In genomic region chr12:102504280-102504679, GRCh38 we compare ENCODE assay signal across 25 cellular contexts. TPM values are rescaled to one million over a fixed set of nuclear protein-coding genes. Genes with fewer than 3 reads are reported as not detected.
DNase-seq lines count a peak whose midpoint lies in the region; FAIRE-seq and TF ChIP-seq lines count a peak whose summit lies in the region.
"Had no signal": no experiment of that assay in that cellular context is flagged by ENCODE, and none has a peak within 500 bp of the region (broad histone marks: within the 10 kb centered on the region; RNA-seq: fewer than 3 reads in every experiment).

No MANE protein-coding gene starts in this region.

- H2BK12ac ChIP-seq in trophoblast cell (ENCODE audit: low read length), result no peak overlapping the region

- peak overlapping the region; percentile 34 for H3K4me3 Mint-ChIP-seq in dendritic cell treated with granulocyte-macrophage colony-stimulating factor and Interleukin-4, amounts not matched to agents 40 ng/mL and 50 ng/mL, for 4 days
- H3K4me3 Mint-ChIP-seq: activated CD4-positive, alpha-beta memory T cell treated with anti-CD3 and anti-CD28 coated beads for 36 hours; activated naive CD8-positive, alpha-beta T cell treated with anti-CD3 and anti-CD28 coated beads, Interleukin-2, amount 10 ng/mL, durations not matched to agents 7 days and 5 days; CD8-positive, alpha-beta T cell; central memory CD8-positive, alpha-beta T cell; IgD-negative memory B cell; naive thymus-derived CD8-positive, alpha-beta T cell had no signal

- H3K4me3 ChIP-seq in trophoblast cell (ENCODE audit: low read depth, low read length) (no peak overlapping the region), kidney (ENCODE audit: low read length in 2 of 2) (no peak overlapping the region)
- H3K4me3 ChIP-seq: thoracic aorta had no signal

- peak overlapping the region; percentile 22 for H2BK120ac ChIP-seq in trophoblast cell (ENCODE audit: insufficient read depth, low read length, poor library complexity)

- H3K9ac ChIP-seq in trophoblast cell (ENCODE audit: low read length) (no peak overlapping the region), kidney (ENCODE audit: low read length in 2 of 2) (no peak overlapping the region)

- no peak overlapping the region for H2BK5ac ChIP-seq in trophoblast cell (ENCODE audit: low read depth, low read length, poor library complexity)

- H3K79me2 ChIP-seq in trophoblast cell (ENCODE audit: control insufficient read depth, insufficient read depth, low read length, poor library complexity), result no peaks in the 10 kb centered on the region

- H3K14ac ChIP-seq in trophoblast cell (ENCODE audit: low read length), result no peak overlapping the region

- peaks cover 33% of the 10 kb centered on the region for H3K9me3 Mint-ChIP-seq in dendritic cell treated with granulocyte-macrophage colony-stimulating factor and Interleukin-4, amounts not matched to agents 40 ng/mL and 50 ng/mL, for 4 days
- H3K9me3 Mint-ChIP-seq: activated CD4-positive, alpha-beta memory T cell treated with anti-CD3 and anti-CD28 coated beads for 36 hours; CD8-positive, alpha-beta T cell; central memory CD8-positive, alpha-beta T cell had no signal

- peaks cover 53% of the 10 kb centered on the region for H3K4me1 Mint-ChIP-seq in dendritic cell treated with granulocyte-macrophage colony-stimulating factor and Interleukin-4, amounts not matched to agents 40 ng/mL and 50 ng/mL, for 4 days (ENCODE audit: low read depth)
- H3K4me1 Mint-ChIP-seq: activated naive CD8-positive, alpha-beta T cell treated with anti-CD3 and anti-CD28 coated beads, Interleukin-2, amount 10 ng/mL, durations not matched to agents 7 days and 5 days; central memory CD8-positive, alpha-beta T cell had no signal

- H3K27ac Mint-ChIP-seq in dendritic cell treated with granulocyte-macrophage colony-stimulating factor and Interleukin-4, amounts not matched to agents 40 ng/mL and 50 ng/mL, for 4 days, result peak overlapping the region; percentile 89
- H3K27ac Mint-ChIP-seq: activated CD4-positive, alpha-beta memory T cell treated with anti-CD3 and anti-CD28 coated beads for 36 hours; activated naive CD8-positive, alpha-beta T cell treated with anti-CD3 and anti-CD28 coated beads, Interleukin-2, amount 10 ng/mL, durations not matched to agents 7 days and 5 days; CD8-positive, alpha-beta T cell; IgD-negative memory B cell; naive thymus-derived CD8-positive, alpha-beta T cell had no signal

- WGBS in trophoblast cell (ENCODE audit: extremely low coverage, insufficient coverage, insufficient read length), result no CpG with 5 or more reads among the region's 2 CpGs

- H4K8ac ChIP-seq in trophoblast cell (ENCODE audit: low read depth, low read length), result no peak overlapping the region

- peaks cover 12% of the 10 kb centered on the region for H3K36me3 Mint-ChIP-seq in dendritic cell treated with granulocyte-macrophage colony-stimulating factor and Interleukin-4, amounts not matched to agents 40 ng/mL and 50 ng/mL, for 4 days (ENCODE audit: low read depth)
- H3K36me3 Mint-ChIP-seq: activated CD4-positive, alpha-beta memory T cell treated with anti-CD3 and anti-CD28 coated beads for 36 hours; activated naive CD8-positive, alpha-beta T cell treated with anti-CD3 and anti-CD28 coated beads, Interleukin-2, amount 10 ng/mL, durations not matched to agents 7 days and 5 days; CD8-positive, alpha-beta T cell had no signal

- no peaks in the 10 kb centered on the region for H3K36me3 ChIP-seq in trophoblast cell (ENCODE audit: control insufficient read depth in 1 of 2, insufficient read depth in 2 of 2, low read length in 2 of 2)
- no peaks in the 10 kb centered on the region for H3K36me3 ChIP-seq in kidney (ENCODE audit: control insufficient read depth in 1 of 2, insufficient read depth in 2 of 2, low read length in 2 of 2)
- H3K36me3 ChIP-seq: thoracic aorta had no signal

- H3K27me3 ChIP-seq in trophoblast cell (ENCODE audit: insufficient read depth, low read length), result no peaks in the 10 kb centered on the region

- no peak for FAIRE-seq in kidney (lab: Jason Lieb, UNC)
- FAIRE-seq in D721Med (lab: Jason Lieb, UNC), result no peak
- FAIRE-seq: astrocyte, G401.6, GM18507 had no signal

- H2AFZ ChIP-seq in trophoblast cell (ENCODE audit: insufficient read depth, low read length, poor library complexity), result no peak overlapping the region

- intact Hi-C loops in dendritic cell treated with granulocyte-macrophage colony-stimulating factor and Interleukin-4, amounts not matched to agents 40 ng/mL and 50 ng/mL, for 4 days (cut with micrococcal nuclease), result no loop called here
- intact Hi-C loops in kidney (cut with DNase I), result no loop called here

- no peak overlapping the region for H3K4ac ChIP-seq in trophoblast cell (ENCODE audit: low read depth, low read length)

- no peak for TF ChIP-seq CTCF in kidney (IDR thresholded peaks at IDR 0.05; ENCODE audit: borderline replicate concordance, extremely low read depth, insufficient read depth)
- TF ChIP-seq CTCF in D721Med (IDR thresholded peaks at IDR 0.05; ENCODE audit: insufficient read depth, missing control alignments), result no peak

- H3K27ac ChIP-seq in trophoblast cell (ENCODE audit: low read depth, low read length) (no peak overlapping the region), kidney (ENCODE audit: low read depth in 2 of 2, low read length in 2 of 2) (no peak overlapping the region)
- H3K27ac ChIP-seq: thoracic aorta had no signal

- no peaks in the 10 kb centered on the region for H3K27me3 Mint-ChIP-seq in dendritic cell treated with granulocyte-macrophage colony-stimulating factor and Interleukin-4, amounts not matched to agents 40 ng/mL and 50 ng/mL, for 4 days
- H3K27me3 Mint-ChIP-seq: IgD-negative memory B cell had no signal

- no peak overlapping the region for H4K12ac ChIP-seq in trophoblast cell (ENCODE audit: low read depth, low read length)

- H3K18ac ChIP-seq in trophoblast cell (ENCODE audit: low read length), result no peak overlapping the region

- H3K79me1 ChIP-seq in trophoblast cell (ENCODE audit: low read length), result no peaks in the 10 kb centered on the region

- no peaks in the 10 kb centered on the region for H3K4me1 ChIP-seq in trophoblast cell (ENCODE audit: control insufficient read depth in 1 of 2, insufficient read depth in 2 of 2, low read length in 2 of 2)
- H3K4me1 ChIP-seq in kidney (ENCODE audit: control insufficient read depth in 1 of 2, insufficient read depth in 1 of 2, low read depth in 1 of 2, low read length in 2 of 2), result no peaks in the 10 kb centered on the region

- no peak overlapping the region for H2AK5ac ChIP-seq in trophoblast cell (ENCODE audit: low read length)

- H3K9me3 ChIP-seq in trophoblast cell (ENCODE audit: insufficient read depth, low read depth, low read length), result no peaks in the 10 kb centered on the region
- H3K9me3 ChIP-seq in kidney (ENCODE audit: control insufficient read depth in 1 of 2, low read length in 2 of 2), result no peaks in the 10 kb centered on the region
- H3K9me3 ChIP-seq: thoracic aorta had no signal

- DNase-seq in CD1c-positive myeloid dendritic cell (ENCODE audit: extremely low spot score), result peak; percentile 81
- DNase-seq in NOMO-1 (lab: John Stamatoyannopoulos, UW; ENCODE audit: unreplicated experiment in 2 of 2), result peak; percentile 81 to 84
- DNase-seq in trophoblast cell, result no peak
- DNase-seq in kidney, result no peak
- no peak for DNase-seq in GM19240 (ENCODE audit: insufficient read length, low spot score)
- DNase-seq in D721Med (ENCODE audit: insufficient read length, low spot score), result no peak
- DNase-seq in NCI-H524 (lab: John Stamatoyannopoulos, UW), result no peak
- DNase-seq: activated CD4-positive, alpha-beta memory T cell treated with anti-CD3 and anti-CD28 coated beads for 36 hours; activated CD8-positive, alpha-beta memory T cell treated with anti-CD3 and anti-CD28 coated beads, Interleukin-2, amount 50 U/mL, for 48 hours; activated naive CD8-positive, alpha-beta T cell treated with anti-CD3 and anti-CD28 coated beads, Interleukin-2, amount 10 ng/mL, durations not matched to agents 7 days and 5 days; CD8-positive, alpha-beta T cell; naive thymus-derived CD8-positive, alpha-beta T cell; NCI-H1436 treated with DMSO at 0.1 percent for 48 hours; NCI-H510A; occipital lobe; RPMI8226; stimulated activated CD4-positive, alpha-beta T cell treated with anti-CD3 and anti-CD28 coated beads, Interleukin-4, amount 100 ng/mL, for 4 hours; stimulated activated naive CD4-positive, alpha-beta T cell had no signal

- no peak overlapping the region for H3K23ac ChIP-seq in trophoblast cell (ENCODE audit: low read length)

- no peak overlapping the region for H4K91ac ChIP-seq in trophoblast cell (ENCODE audit: low read depth, low read length)

- H3K4me2 ChIP-seq in trophoblast cell (ENCODE audit: low read length), result no peak overlapping the region

RNA-seq across cellular contexts. Expression of gene IGF1, which starts 23.9 kb away (rescaled TPM):
- 8.9 and 10.7 TPM in 2 replicates for polyA plus RNA-seq in trophoblast cell (2013)
- 7.2 TPM for total RNA-seq in kidney
- 0.71 TPM for polyA plus RNA-seq in kidney (ENCODE audit: insufficient read depth, low read depth, low replicate concordance)
- total RNA-seq: activated CD4-positive, alpha-beta memory T cell treated with anti-CD3 and anti-CD28 coated beads for 36 hours; CD8-positive, alpha-beta T cell had no signal
- polyA plus RNA-seq: naive thymus-derived CD8-positive, alpha-beta T cell had no signal

Comparison
In these comparisons a context has a peak if more than half of its experiments do, and no peak if none do; other contexts are left out.
1. DNase-seq: peak in CD1c-positive myeloid dendritic cell (single experiment) and NOMO-1 (2 of 2); none in trophoblast cell (0 of 2), kidney (single experiment), GM19240 (single experiment), D721Med (single experiment) and NCI-H524 (0 of 2).